In genomic region chr22:23288301-23289129, GRCh38 we compare ENCODE assay signal across 1 cellular context.
TF ChIP-seq lines count a peak whose summit lies in the region.

No MANE protein-coding gene starts in this region.

TF ChIP-seq in IMR-90, 13 proteins besides CTCF, POLR2A, EP300 and RAD21 (continued from another document):
- TF ChIP-seq CEBPB (IDR thresholded peaks at IDR 0.05; ENCODE audit: low read depth, low read length) (no peak), MAZ (IDR thresholded peaks at IDR 0.05; ENCODE audit: borderline replicate concordance, low read depth, low read length) (no peak), MXI1 (IDR thresholded peaks at IDR 0.05; ENCODE audit: borderline replicate concordance, low read depth, low read length) (no peak), CHD1 (IDR thresholded peaks at IDR 0.05; ENCODE audit: low read depth, low read length) (no peak), MAFK (IDR thresholded peaks at IDR 0.05; ENCODE audit: low read depth, low read length) (no peak), BHLHE40 (IDR thresholded peaks at IDR 0.05; ENCODE audit: low read depth, low read length) (no peak), USF2 (IDR thresholded peaks at IDR 0.05; ENCODE audit: low read depth, low read length) (no peak)
